Comparison of ENCODE assay signal across 11 cellular contexts in genomic region chr17:67082110-67082509, GRCh38. TPM values are rescaled to one million over a fixed set of nuclear protein-coding genes. Genes with fewer than 3 reads are reported as not detected.
DNase-seq lines count a peak whose midpoint lies in the region; ATAC-seq and TF ChIP-seq lines count a peak whose summit lies in the region.
"Had no signal": no experiment of that assay in that cellular context is flagged by ENCODE, and none has a peak within 500 bp of the region (broad histone marks: within the 10 kb centered on the region; RNA-seq: fewer than 3 reads in every experiment).

No MANE protein-coding gene starts in this region.

- H3K9me3 ChIP-seq in T-helper 17 cell (ENCODE audit: control insufficient read depth, low read length, poor library complexity, severe bottlenecking), result no peaks in the 10 kb centered on the region

- peak overlapping the region; percentile 25 for H3K4me3 Mint-ChIP-seq in T-helper 17 cell

- no peak for TF ChIP-seq CTCF in omental fat pad (IDR thresholded peaks at IDR 0.05)

- H3K36me3 Mint-ChIP-seq in T-helper 17 cell (ENCODE audit: low read depth), result peaks cover 4% of the 10 kb centered on the region

- H3K27me3 Mint-ChIP-seq in T-helper 17 cell, result no peaks in the 10 kb centered on the region

- DNase-seq in CD1c-positive myeloid dendritic cell (ENCODE audit: extremely low spot score) (peak; percentile 22), T-helper 17 cell (no peak), RKO (ENCODE audit: low spot score) (no peak), superior temporal gyrus (ENCODE audit: extremely low spot score) (no peak), omental fat pad (ENCODE audit: low spot score) (no peak)
- DNase-seq: T-helper 9 cell had no signal

- ATAC-seq in GM18868 (IDR thresholded peaks at IDR 0.05; ENCODE audit: unreplicated experiment) (peak; percentile 84), HG02943 (IDR thresholded peaks at IDR 0.05; ENCODE audit: low read depth, unreplicated experiment) (peak; percentile 76), T-helper 17 cell (peak; percentile 89), GM19328 (IDR thresholded peaks at IDR 0.05; ENCODE audit: unreplicated experiment) (no peak), omental fat pad (ENCODE audit: low FRiP score) (no peak)

- H3K27ac Mint-ChIP-seq in T-helper 17 cell, result peak overlapping the region; percentile 76

- peaks cover 17% of the 10 kb centered on the region for H3K4me1 Mint-ChIP-seq in T-helper 17 cell

RNA-seq across cellular contexts. Expression of gene CACNG1, which starts 37.8 kb away (rescaled TPM):
- not detected for total RNA-seq in T-helper 17 cell
- not detected for total RNA-seq in omental fat pad
- total RNA-seq: cardiac muscle cell, liver had no signal

Comparison
In these comparisons a context has a peak if more than half of its experiments do, and no peak if none do; other contexts are left out.
1. ATAC-seq: peak in GM18868 (single experiment), HG02943 (single experiment) and T-helper 17 cell (single experiment); none in GM19328 (single experiment) and omental fat pad (single experiment).